In the genomic region with DNA sequence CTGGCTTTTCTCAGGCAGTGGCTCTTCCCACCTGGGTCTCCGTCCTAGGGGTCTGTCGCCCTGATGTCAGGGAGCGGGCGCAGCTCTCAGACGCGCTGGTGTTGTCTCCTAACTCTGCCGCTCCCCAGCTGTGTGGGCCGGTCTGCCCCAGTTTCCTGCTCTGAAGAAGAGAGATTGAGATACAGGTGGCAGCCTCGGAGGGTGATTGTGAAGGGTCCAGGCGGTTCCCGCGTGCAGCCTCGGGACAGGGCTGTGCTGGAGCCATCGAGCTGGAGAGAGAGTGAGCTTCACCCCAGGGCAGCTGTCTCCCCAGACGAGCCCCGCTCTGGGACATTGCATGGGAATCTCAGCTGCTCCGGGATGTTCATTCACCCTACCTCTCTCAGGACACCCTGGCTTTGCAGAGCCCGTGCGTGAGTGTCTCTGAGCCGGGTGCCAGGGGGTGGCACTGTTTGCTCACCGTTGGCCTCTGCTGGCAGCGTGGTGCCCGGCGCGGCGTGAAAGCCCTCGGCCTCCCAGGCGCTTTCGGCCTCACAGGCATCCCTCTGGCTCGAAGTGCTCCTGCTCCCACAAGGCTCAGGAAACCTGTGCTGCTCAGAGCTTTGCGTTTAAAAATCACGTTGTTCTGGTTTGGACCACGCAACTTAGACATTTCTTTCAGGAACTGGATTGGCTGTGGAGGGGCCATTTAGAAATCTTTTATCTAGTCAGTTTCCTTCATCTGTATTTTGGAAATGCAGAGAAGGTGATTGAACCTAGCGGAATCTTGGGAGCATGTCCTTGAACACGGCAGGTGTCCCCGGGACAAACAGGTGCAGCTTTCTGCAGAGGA, we compare ENCODE assay signal across 8 cellular contexts. TPM values are rescaled to one million over a fixed set of nuclear protein-coding genes. Genes with fewer than 3 reads are reported as not detected.
A peak's percentile ranks its signal among the peaks of the same experiment; 100 is the strongest.
DNase-seq lines count a peak whose midpoint lies in the region; ATAC-seq and TF ChIP-seq lines count a peak whose summit lies in the region.

No MANE protein-coding gene starts in this region.

- peaks cover 27% of the 10 kb centered on the region for H3K27me3 ChIP-seq in cardiac muscle cell

- ATAC-seq in sciatic nerve (peak; percentile 62), GM19463 (IDR thresholded peaks at IDR 0.05; ENCODE audit: unreplicated experiment) (no peak), GM19035 (IDR thresholded peaks at IDR 0.05; ENCODE audit: unreplicated experiment) (no peak)

- H3K9me3 ChIP-seq in cardiac muscle cell (ENCODE audit: low read depth) = no peaks in the 10 kb centered on the region

- H3K27ac Mint-ChIP-seq in activated T-helper 2 cell treated with anti-CD3 and anti-CD28 coated beads, Interferon-gamma antibody, Interleukin-2, Interleukin-4, amounts not matched to agents 10 μg/mL and 5 μg/mL and 100 μg/mL, durations not matched to agents 14 hours and 24 hours and 36 hours = no peak overlapping the region

- DNase-seq in activated CD4-positive, alpha-beta T cell treated with anti-CD3 and anti-CD28 coated beads for 1 hour = peak; percentile 18
- DNase-seq in activated CD4-positive, alpha-beta T cell treated with anti-CD3 and anti-CD28 coated beads, Interleukin-2, amount 50 U/mL, for 4 hours = no peak
- peak; percentile 71 for DNase-seq in NCI-H2196 (lab: John Stamatoyannopoulos, UW; ENCODE audit: unreplicated experiment)
- peak; percentile 24 for DNase-seq in activated T-helper 2 cell treated with anti-CD3 and anti-CD28 coated beads, Interferon-gamma antibody, Interleukin-2, Interleukin-4, amounts not matched to agents 10 μg/mL and 5 μg/mL and 100 μg/mL, durations not matched to agents 14 hours and 24 hours and 36 hours (ENCODE audit: low spot score)
- peak; percentile 36 to 54 for DNase-seq in cardiac muscle cell (ENCODE audit: low read depth in 1 of 2, low spot score in 1 of 2)
- DNase-seq in sciatic nerve (ENCODE audit: low spot score) = no peak

- TF ChIP-seq CTCF in cardiac muscle cell (IDR thresholded peaks at IDR 0.05; ENCODE audit: low read depth, low read length) = peak; percentile 39

- H3K27me3 Mint-ChIP-seq in activated T-helper 2 cell treated with anti-CD3 and anti-CD28 coated beads, Interferon-gamma antibody, Interleukin-2, Interleukin-4, amounts not matched to agents 10 μg/mL and 5 μg/mL and 100 μg/mL, durations not matched to agents 14 hours and 24 hours and 36 hours (ENCODE audit: low read depth) = no peaks in the 10 kb centered on the region

- H3K9me3 Mint-ChIP-seq in activated T-helper 2 cell treated with anti-CD3 and anti-CD28 coated beads, Interferon-gamma antibody, Interleukin-2, Interleukin-4, amounts not matched to agents 10 μg/mL and 5 μg/mL and 100 μg/mL, durations not matched to agents 14 hours and 24 hours and 36 hours = peaks cover 14% of the 10 kb centered on the region

- no peak overlapping the region for H3K4me3 ChIP-seq in cardiac muscle cell

- no peaks in the 10 kb centered on the region for H3K4me1 ChIP-seq in cardiac muscle cell (ENCODE audit: low read depth)

- peaks cover 18% of the 10 kb centered on the region for H3K4me1 Mint-ChIP-seq in activated T-helper 2 cell treated with anti-CD3 and anti-CD28 coated beads, Interferon-gamma antibody, Interleukin-2, Interleukin-4, amounts not matched to agents 10 μg/mL and 5 μg/mL and 100 μg/mL, durations not matched to agents 14 hours and 24 hours and 36 hours (ENCODE audit: low read depth)

- no peaks in the 10 kb centered on the region for H3K36me3 ChIP-seq in cardiac muscle cell

- no peak overlapping the region for H3K4me3 Mint-ChIP-seq in activated T-helper 2 cell treated with anti-CD3 and anti-CD28 coated beads, Interferon-gamma antibody, Interleukin-2, Interleukin-4, amounts not matched to agents 10 μg/mL and 5 μg/mL and 100 μg/mL, durations not matched to agents 14 hours and 24 hours and 36 hours (ENCODE audit: low read depth)

- peaks cover 16% of the 10 kb centered on the region for H3K36me3 Mint-ChIP-seq in activated T-helper 2 cell treated with anti-CD3 and anti-CD28 coated beads, Interferon-gamma antibody, Interleukin-2, Interleukin-4, amounts not matched to agents 10 μg/mL and 5 μg/mL and 100 μg/mL, durations not matched to agents 14 hours and 24 hours and 36 hours (ENCODE audit: low read depth)

- H3K27ac ChIP-seq in cardiac muscle cell = no peak overlapping the region

- intact Hi-C loops in activated T-helper 2 cell treated with anti-CD3 and anti-CD28 coated beads, Interferon-gamma antibody, Interleukin-2, Interleukin-4, amounts not matched to agents 10 μg/mL and 5 μg/mL and 100 μg/mL, durations not matched to agents 14 hours and 24 hours and 36 hours (cut with micrococcal nuclease) = no loop called here
- intact Hi-C loops in sciatic nerve (cut with DNase I) = no loop called here

RNA-seq across cellular contexts. Expression of gene ZFAND2A, which starts 33.8 kb away (rescaled TPM):
- 20.5 and 21.9 TPM in 2 replicates for total RNA-seq in activated T-helper 2 cell treated with anti-CD3 and anti-CD28 coated beads, Interferon-gamma antibody, Interleukin-2, Interleukin-4, amounts not matched to agents 10 μg/mL and 5 μg/mL and 100 μg/mL, durations not matched to agents 14 hours and 24 hours and 36 hours
- total RNA-seq in cardiac muscle cell (6.0 and 12.2 TPM in 2 replicates), sciatic nerve (24.7 TPM)
- polyA plus RNA-seq in cardiac muscle cell = 22.4 and 24.6 TPM in 2 replicates

RNA-seq across cellular contexts. Expression of gene UNCX, which starts 38.9 kb away (rescaled TPM):
- total RNA-seq in activated T-helper 2 cell treated with anti-CD3 and anti-CD28 coated beads, Interferon-gamma antibody, Interleukin-2, Interleukin-4, amounts not matched to agents 10 μg/mL and 5 μg/mL and 100 μg/mL, durations not matched to agents 14 hours and 24 hours and 36 hours = not detected in 2 replicates
- total RNA-seq in cardiac muscle cell = 6.4 and 11.8 TPM in 2 replicates
- polyA plus RNA-seq in cardiac muscle cell = 6.7 and 14.6 TPM in 2 replicates
- not detected for total RNA-seq in sciatic nerve

Comparison
In these comparisons a context has a peak if more than half of its experiments do, and no peak if none do; other contexts are left out.
1. DNase-seq: peak in activated CD4-positive, alpha-beta T cell treated with anti-CD3 and anti-CD28 coated beads for 1 hour (single experiment), NCI-H2196 (single experiment), activated T-helper 2 cell treated with anti-CD3 and anti-CD28 coated beads, Interferon-gamma antibody, Interleukin-2, Interleukin-4, amounts not matched to agents 10 μg/mL and 5 μg/mL and 100 μg/mL, durations not matched to agents 14 hours and 24 hours and 36 hours (single experiment) and cardiac muscle cell (2 of 2); none in activated CD4-positive, alpha-beta T cell treated with anti-CD3 and anti-CD28 coated beads, Interleukin-2, amount 50 U/mL, for 4 hours (0 of 2) and sciatic nerve (single experiment).